ENCODE assay signal across 8 cellular contexts in the genomic region with DNA sequence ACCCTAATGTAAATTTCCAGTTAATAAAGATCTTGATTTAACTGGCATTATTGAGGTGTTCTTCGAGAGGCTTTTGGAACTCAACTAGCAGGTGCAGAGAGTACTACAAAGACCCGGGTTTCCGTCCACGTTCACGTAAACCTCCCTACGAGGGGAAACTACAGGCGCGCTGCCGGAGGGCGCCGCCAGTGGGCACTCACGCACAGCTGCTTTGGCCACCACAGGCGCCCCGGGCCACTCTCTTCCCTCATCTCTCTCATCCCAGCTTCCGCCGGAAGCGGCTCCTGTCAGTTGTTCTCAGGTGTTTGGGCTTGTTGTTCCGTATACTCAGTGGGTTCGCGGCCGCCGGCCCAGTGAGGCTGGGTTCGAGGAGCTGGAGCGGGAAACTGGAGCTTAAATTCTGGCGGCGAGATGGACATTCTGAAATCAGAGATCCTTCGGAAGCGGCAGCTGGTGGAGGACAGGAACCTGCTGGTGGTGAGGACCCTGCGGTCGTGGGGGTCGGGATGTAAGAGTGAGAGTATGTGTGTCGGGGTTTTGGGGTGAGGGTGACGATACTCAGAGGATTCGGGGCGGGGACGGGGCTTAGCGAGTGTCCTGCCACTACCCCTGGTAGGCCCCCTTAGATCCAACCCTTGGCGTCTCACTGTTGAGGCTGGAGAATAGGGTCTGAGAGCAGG. TPM values are rescaled to one million over a fixed set of nuclear protein-coding genes. Genes with fewer than 3 reads are reported as not detected.
DNase-seq lines count a peak whose midpoint lies in the region; ATAC-seq, FAIRE-seq and TF ChIP-seq lines count a peak whose summit lies in the region.

A gene with protein sequence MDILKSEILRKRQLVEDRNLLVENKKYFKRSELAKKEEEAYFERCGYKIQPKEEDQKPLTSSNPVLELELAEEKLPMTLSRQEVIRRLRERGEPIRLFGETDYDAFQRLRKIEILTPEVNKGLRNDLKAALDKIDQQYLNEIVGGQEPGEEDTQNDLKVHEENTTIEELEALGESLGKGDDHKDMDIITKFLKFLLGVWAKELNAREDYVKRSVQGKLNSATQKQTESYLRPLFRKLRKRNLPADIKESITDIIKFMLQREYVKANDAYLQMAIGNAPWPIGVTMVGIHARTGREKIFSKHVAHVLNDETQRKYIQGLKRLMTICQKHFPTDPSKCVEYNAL (plus strand): TSS at position 290 of the 680 bp plus-strand sequence. CDS start 122 bp downstream, at position 412.

- H3K27ac ChIP-seq in BLaER1 treated with 17β-estradiol and CSF1 and Interleukin-3, amounts not matched to agents 10 nM and 100 nM = peak within 1 kb of the TSS; percentile 58 to 79 (median 71); a peak in 21 of 22 replicates

- peak; percentile 97 for FAIRE-seq in GM19239 (lab: Jason Lieb, UNC)

- DNase-seq in GM19239 (ENCODE audit: insufficient read length, low spot score) (peak; percentile 93), NCI-H524 (lab: John Stamatoyannopoulos, UW) (peak; percentile 53 to 77), choroid plexus epithelial cell (ENCODE audit: low read depth) (peak; percentile 94), kidney epithelial cell (ENCODE audit: low read depth) (peak; percentile 52)
- DNase-seq in activated CD4-positive, alpha-beta T cell treated with anti-CD3 and anti-CD28 coated beads for 36 hours = peak; percentile 97
- peak; percentile 87 to 91 for DNase-seq in stimulated activated CD4-positive, alpha-beta T cell treated with anti-CD3 and anti-CD28 coated beads, Interleukin-15, amount 100 ng/mL, for 48 hours (ENCODE audit: low read depth in 2 of 2)

- CTCF ChIA-PET in activated CD4-positive, alpha-beta T cell treated with anti-CD3 and anti-CD28 coated beads for 36 hours (lab: Charles Lee) = interaction anchor here (0.6 to 2.5 kb wide), 14 partner anchors 9 to 285 kb away, joined by 3 to 9 read pairs (median 4); no protein-coding TSS in a partner anchor

- H3K36me3 Mint-ChIP-seq in activated CD4-positive, alpha-beta T cell treated with anti-CD3 and anti-CD28 coated beads for 36 hours (ENCODE audit: low read depth) = peaks cover 8% of the 10 kb centered on the region

- H3K9ac ChIP-seq in BLaER1 treated with 17β-estradiol and CSF1 and Interleukin-3, amounts not matched to agents 10 nM and 100 nM = peak within 1 kb of the TSS; percentile 68 to 87 (median 82)

- H3K4me1 ChIP-seq in BLaER1 treated with 17β-estradiol and CSF1 and Interleukin-3, amounts not matched to agents 10 nM and 100 nM = peaks cover 12 to 21% (median 15%) of the 10 kb centered on the region in 10 experiments

- TF ChIP-seq CTCF in choroid plexus epithelial cell (conservative IDR thresholded peaks at IDR 0.05; ENCODE audit: low read depth, low read length) (peak; percentile 97), kidney epithelial cell (IDR thresholded peaks at IDR 0.05; ENCODE audit: insufficient read depth, low read length, poor library complexity, severe bottlenecking) (peak; percentile 99)

- no peaks in the 10 kb centered on the region for H3K9me3 Mint-ChIP-seq in activated CD4-positive, alpha-beta T cell treated with anti-CD3 and anti-CD28 coated beads for 36 hours (ENCODE audit: low read depth)

- H3K9me3 ChIP-seq in BLaER1 treated with 17β-estradiol and CSF1 and Interleukin-3, amounts not matched to agents 10 nM and 100 nM (replicated peaks in 1 of 11) = no peaks in the 10 kb centered on the region

- peaks cover 8% of the 10 kb centered on the region for H3K27me3 Mint-ChIP-seq in activated CD4-positive, alpha-beta T cell treated with anti-CD3 and anti-CD28 coated beads for 36 hours

- H3K4me3 ChIP-seq in BLaER1 treated with 17β-estradiol and CSF1 and Interleukin-3, amounts not matched to agents 10 nM and 100 nM = peak within 1 kb of the TSS; percentile 80 to 97 (median 91)
- H3K4me3 ChIP-seq in choroid plexus epithelial cell (ENCODE audit: low read depth, low read length) (peak within 1 kb of the TSS; percentile 94), kidney epithelial cell (ENCODE audit: low read depth, low read length) (peak within 1 kb of the TSS; percentile 87)

- H3K4me3 Mint-ChIP-seq in activated CD4-positive, alpha-beta T cell treated with anti-CD3 and anti-CD28 coated beads for 36 hours = peak within 1 kb of the TSS; percentile 99

- H3K27ac Mint-ChIP-seq in activated CD4-positive, alpha-beta T cell treated with anti-CD3 and anti-CD28 coated beads for 36 hours = peak within 1 kb of the TSS; percentile 95

- intact Hi-C loops in activated CD4-positive, alpha-beta T cell treated with anti-CD3 and anti-CD28 coated beads for 36 hours (cut with DNase I, micrococcal nuclease) = loop anchor here (1.0 to 10.0 kb wide), 10 partner anchors 191 to 1390 kb away; a partner anchor contains a TSS

- H3K36me3 ChIP-seq in BLaER1 treated with 17β-estradiol and CSF1 and Interleukin-3, amounts not matched to agents 10 nM and 100 nM = peaks cover 4 to 12% (median 6%) of the 10 kb centered on the region in 11 experiments; a peak in 21 of 22 replicates
- H3K36me3 ChIP-seq in kidney epithelial cell (ENCODE audit: control insufficient read depth, insufficient read depth, low read length) = no peaks in the 10 kb centered on the region

- H3K4me1 Mint-ChIP-seq in activated CD4-positive, alpha-beta T cell treated with anti-CD3 and anti-CD28 coated beads for 36 hours = peaks cover 29% of the 10 kb centered on the region

- peak within 1 kb of the TSS; percentile 91 to 100 (median 97) for H3K4me2 ChIP-seq in BLaER1 treated with 17β-estradiol and CSF1 and Interleukin-3, amounts not matched to agents 10 nM and 100 nM

- ATAC-seq in HG03457 (IDR thresholded peaks at IDR 0.05; ENCODE audit: unreplicated experiment) = peak; percentile 96
- ATAC-seq in activated CD4-positive, alpha-beta T cell treated with anti-CD3 and anti-CD28 coated beads for 36 hours = peak; percentile 100

- peaks cover 0 to 45% (median 21%) of the 10 kb centered on the region in 11 experiments; a peak in 16 of 22 replicates for H4K20me1 ChIP-seq in BLaER1 treated with 17β-estradiol and CSF1 and Interleukin-3, amounts not matched to agents 10 nM and 100 nM

- no peaks in the 10 kb centered on the region for H3K27me3 ChIP-seq in BLaER1 treated with 17β-estradiol and CSF1 and Interleukin-3, amounts not matched to agents 10 nM and 100 nM
- H3K27me3 ChIP-seq in kidney epithelial cell (ENCODE audit: control insufficient read depth, insufficient read depth, low read length) = no peaks in the 10 kb centered on the region

- POLR2A ChIA-PET in activated CD4-positive, alpha-beta T cell treated with anti-CD3 and anti-CD28 coated beads for 36 hours (lab: Charles Lee) = interaction anchor here (0.6 kb wide), 1 partner anchor 599 kb away, joined by 3 read pairs; no protein-coding TSS in a partner anchor

RNA-seq across cellular contexts. Expression of the gene that starts here (rescaled TPM):
- total RNA-seq in activated CD4-positive, alpha-beta T cell treated with anti-CD3 and anti-CD28 coated beads for 36 hours = 10 to 100 TPM; 21.0 to 22.1 TPM
- 28.3 and 29.4 TPM in 2 replicates for total RNA-seq in kidney epithelial cell

Comparison
In these comparisons a context has a peak if more than half of its experiments do, and no peak if none do; other contexts are left out.
1. Peak in every context shown above with its lines: DNase-seq, ATAC-seq, H3K4me3 ChIP-seq and H3K27ac ChIP-seq.